ENCODE assay signal across 25 cellular contexts in genomic region chr15:55084216-55084615, GRCh38.
"Had no signal": no experiment of that assay in that cellular context is flagged by ENCODE, and none has a peak within 500 bp of the region (broad histone marks: within the 10 kb centered on the region; RNA-seq: fewer than 3 reads in every experiment).

No MANE protein-coding gene starts in this region.

- DNase-seq: natural killer cell; occipital lobe; ovary; right cardiac atrium; right lobe of liver; sigmoid colon; small intestine; stimulated activated CD4-positive, alpha-beta T cell treated with anti-CD3 and anti-CD28 coated beads, Interleukin-15, amount 100 ng/mL, for 24 hours; stimulated activated CD4-positive, alpha-beta T cell treated with anti-CD3 and anti-CD28 coated beads, Interleukin-2, amount 100 ng/mL, for 24 hours; stimulated activated CD4-positive, alpha-beta T cell treated with anti-CD3 and anti-CD28 coated beads, Interleukin-2, amount 100 ng/mL, for 48 hours; stimulated activated CD4-positive, alpha-beta T cell treated with anti-CD3 and anti-CD28 coated beads, Interleukin-4, amount 100 ng/mL, for 24 hours; stimulated activated naive B cell treated with anti-CD40 and anti-IgM and Interleukin-4, amounts not matched to agents 10 μg/mL and 1 μg/mL and 100 μg/mL, for 72 hours; stimulated activated naive CD4-positive, alpha-beta T cell treated with Interleukin-2 at 50 U/mL for 16 hours; stomach; thyroid gland; upper lobe of left lung had no signal

- H3K27ac Mint-ChIP-seq: nephron; neural progenitor cell; stimulated activated effector memory CD8-positive, alpha-beta T cell treated with anti-CD3 and anti-CD28 coated beads, Interleukin-12 subunit alpha, Interleukin-12 subunit beta, amount 100 ng/mL, for 72 hours; stimulated activated naive B cell treated with anti-CD40 and anti-IgM and Interleukin-4, amounts not matched to agents 10 μg/mL and 1 μg/mL and 100 μg/mL, for 72 hours; stimulated activated naive CD8-positive, alpha-beta T cell treated with anti-CD3 and anti-CD28 coated beads, Interleukin-15, Interleukin-2, amounts not matched to agents 100 ng/mL and 50 ng/mL, for 24 hours had no signal

- H3K27me3 Mint-ChIP-seq: stimulated activated naive CD8-positive, alpha-beta T cell treated with anti-CD3 and anti-CD28 coated beads, Interleukin-15, Interleukin-2, amounts not matched to agents 100 ng/mL and 50 ng/mL, for 24 hours had no signal

- H3K27ac ChIP-seq: neural progenitor cell, ovary, parathyroid adenoma, prostate gland, right lobe of liver, sigmoid colon, stomach, thoracic aorta, thyroid gland, tibial nerve, upper lobe of left lung, vagina had no signal

- H3K4me1 Mint-ChIP-seq: nephron; neural progenitor cell; stimulated activated effector memory CD8-positive, alpha-beta T cell treated with anti-CD3 and anti-CD28 coated beads, Interleukin-12 subunit alpha, Interleukin-12 subunit beta, amount 100 ng/mL, for 72 hours; stimulated activated naive B cell treated with anti-CD40 and anti-IgM and Interleukin-4, amounts not matched to agents 10 μg/mL and 1 μg/mL and 100 μg/mL, for 72 hours had no signal

- H3K36me3 Mint-ChIP-seq: natural killer cell; neural progenitor cell; stimulated activated effector memory CD8-positive, alpha-beta T cell treated with anti-CD3 and anti-CD28 coated beads, Interleukin-12 subunit alpha, Interleukin-12 subunit beta, amount 100 ng/mL, for 72 hours; stimulated activated naive B cell treated with anti-CD40 and anti-IgM and Interleukin-4, amounts not matched to agents 10 μg/mL and 1 μg/mL and 100 μg/mL, for 72 hours had no signal

- H3K4me3 ChIP-seq: neural progenitor cell, ovary, prostate gland, right lobe of liver, sigmoid colon, stomach, thoracic aorta, thyroid gland, tibial nerve, upper lobe of left lung, vagina had no signal

- H3K9me3 Mint-ChIP-seq: natural killer cell; neural progenitor cell; stimulated activated effector memory CD8-positive, alpha-beta T cell treated with anti-CD3 and anti-CD28 coated beads, Interleukin-12 subunit alpha, Interleukin-12 subunit beta, amount 100 ng/mL, for 72 hours had no signal

- H3K36me3 ChIP-seq: neural progenitor cell, ovary, prostate gland, right lobe of liver, sigmoid colon, stomach, thoracic aorta, thyroid gland, tibial nerve, upper lobe of left lung, vagina had no signal

- H3K4me3 Mint-ChIP-seq: nephron; neural progenitor cell; stimulated activated effector memory CD8-positive, alpha-beta T cell treated with anti-CD3 and anti-CD28 coated beads, Interleukin-12 subunit alpha, Interleukin-12 subunit beta, amount 100 ng/mL, for 72 hours; stimulated activated naive B cell treated with anti-CD40 and anti-IgM and Interleukin-4, amounts not matched to agents 10 μg/mL and 1 μg/mL and 100 μg/mL, for 72 hours; stimulated activated naive CD8-positive, alpha-beta T cell treated with anti-CD3 and anti-CD28 coated beads, Interleukin-15, Interleukin-2, amounts not matched to agents 100 ng/mL and 50 ng/mL, for 24 hours had no signal

- H3K4me2 ChIP-seq: neural progenitor cell had no signal

- H3K27me3 ChIP-seq: neural progenitor cell, ovary, right lobe of liver, sigmoid colon, stomach, thyroid gland, tibial nerve, upper lobe of left lung, vagina had no signal

- ATAC-seq: right cardiac atrium; right lobe of liver; stimulated activated effector memory CD8-positive, alpha-beta T cell treated with anti-CD3 and anti-CD28 coated beads, Interleukin-12 subunit alpha, Interleukin-12 subunit beta, amount 100 ng/mL, for 72 hours; stimulated activated naive B cell treated with anti-CD40 and anti-IgM and Interleukin-4, amounts not matched to agents 10 μg/mL and 1 μg/mL and 100 μg/mL, for 72 hours had no signal

- H3K4me1 ChIP-seq: neural progenitor cell, parathyroid adenoma, prostate gland, right lobe of liver, sigmoid colon, stomach, thyroid gland, tibial nerve, upper lobe of left lung, vagina had no signal

- H3K9ac ChIP-seq: neural progenitor cell, parathyroid adenoma had no signal

- H3K79me2 ChIP-seq: parathyroid adenoma had no signal
